In genomic region chr10:58765905-58766304, GRCh38 we compare ENCODE assay signal across 6 cellular contexts.
"Had no signal": no experiment of that assay in that cellular context is flagged by ENCODE, and none has a peak within 500 bp of the region (broad histone marks: within the 10 kb centered on the region; RNA-seq: fewer than 3 reads in every experiment).

No MANE protein-coding gene starts in this region.

- H3K4me3 ChIP-seq: GM23248, K562 had no signal

- ATAC-seq: K562 had no signal

- DNase-seq: GM23248, GOT3, H9, HCEC 1CT, IMR-90 had no signal
